In genomic region chr1:17308593-17308992, GRCh38 we compare ENCODE assay signal across 29 cellular contexts. TPM values are rescaled to one million over a fixed set of nuclear protein-coding genes. Genes with fewer than 3 reads are reported as not detected.
DNase-seq lines count a peak whose midpoint lies in the region; ATAC-seq and TF ChIP-seq lines count a peak whose summit lies in the region.
"Had no signal": no experiment of that assay in that cellular context is flagged by ENCODE, and none has a peak within 500 bp of the region (broad histone marks: within the 10 kb centered on the region; RNA-seq: fewer than 3 reads in every experiment).

No MANE protein-coding gene starts in this region.

- TF ChIP-seq POLR2A in NB4 (IDR thresholded peaks at IDR 0.05; ENCODE audit: extremely low read depth, insufficient read length) (no peak), sigmoid colon (IDR thresholded peaks at IDR 0.05) (no peak)

- no peaks in the 10 kb centered on the region for H3K9me3 ChIP-seq in sigmoid colon
- H3K9me3 ChIP-seq: gastrocnemius medialis, mucosa of descending colon, pancreas had no signal

- intact Hi-C loops in sigmoid colon (cut with DNase I) (no loop called here), left cardiac atrium (cut with DNase I) (no loop called here)

- ATAC-seq in left cardiac atrium, result no peak
- ATAC-seq: activated CD8-positive, alpha-beta T cell treated with anti-CD3 and anti-CD28 coated beads for 36 hours; gastrocnemius medialis; pancreas had no signal

- H3K27ac ChIP-seq in sigmoid colon, result no peak overlapping the region
- H3K27ac ChIP-seq: C4-2B, gastrocnemius medialis, KMS-11, pancreas, stomach had no signal

- H3K4me3 ChIP-seq in NB4 (ENCODE audit: low read depth, low read length) (no peak overlapping the region), sigmoid colon (no peak overlapping the region)
- H3K4me3 ChIP-seq: gastrocnemius medialis, lung, mucosa of descending colon, pancreas, skin epidermis, stomach had no signal

- H3K36me3 ChIP-seq in sigmoid colon, result no peaks in the 10 kb centered on the region
- H3K36me3 ChIP-seq: gastrocnemius medialis, pancreas, stomach had no signal

- DNase-seq in CD1c-positive myeloid dendritic cell (ENCODE audit: extremely low spot score), result peak; percentile 68
- DNase-seq in NB4 (ENCODE audit: low read depth), result peak; percentile 81
- DNase-seq in amniotic epithelial cell (ENCODE audit: low read depth), result peak; percentile 11
- DNase-seq in sigmoid colon, result peak; percentile 11
- DNase-seq in cerebellar nuclear complex (lab: John Stamatoyannopoulos, UW), result no peak
- no peak for DNase-seq in NCI-H2107 treated with DMSO at 0.1 percent for 48 hours (lab: John Stamatoyannopoulos, UW; ENCODE audit: unreplicated experiment)
- DNase-seq in left cardiac atrium, result no peak
- DNase-seq: activated CD8-positive, alpha-beta T cell treated with anti-CD3 and anti-CD28 coated beads for 36 hours; activated naive CD4-positive, alpha-beta T cell treated with anti-CD3 and anti-CD28 coated beads, Interleukin-2, amount 50 U/mL, for 16 hours; amniotic stem cell; gastrocnemius medialis; H9; MM.1S; mucosa of descending colon; NCI-H1436 treated with DMSO at 0.1 percent for 48 hours; NCI-H2081 treated with DMSO at 0.1 percent for 48 hours; NCI-H226; NCI-H748 treated with DMSO at 0.1 percent for 48 hours; pancreas; stomach had no signal

- H3K27me3 ChIP-seq in sigmoid colon, result peaks cover 0 to 36% (median 14%) of the 10 kb centered on the region in 3 donors
- H3K27me3 ChIP-seq: pancreas had no signal

- TF ChIP-seq CTCF in NB4 (IDR thresholded peaks at IDR 0.05; ENCODE audit: low read depth, low read length) (no peak), sigmoid colon (IDR thresholded peaks at IDR 0.05) (no peak)

- H3K4me1 ChIP-seq in sigmoid colon, result no peaks in the 10 kb centered on the region
- H3K4me1 ChIP-seq: gastrocnemius medialis, pancreas, stomach had no signal

- 57 to 60% methylated on average over 6 of the region's 6 CpGs for WGBS in sigmoid colon, 2 donors

- no peak for TF ChIP-seq EP300 in sigmoid colon (IDR thresholded peaks at IDR 0.05)

RNA-seq across cellular contexts. Expression of gene PADI4, which starts 0.6 kb away (rescaled TPM):
- total RNA-seq in sigmoid colon (not detected), left cardiac atrium (under 1 TPM; 0.38 to 0.63 TPM)
- under 1 TPM in 2 of 3 donors, not detected in 1; 0.44 to 0.60 TPM for polyA plus RNA-seq in sigmoid colon
- total RNA-seq: endothelial cell of umbilical vein, G401, gastrocnemius medialis, renal cortical epithelial cell had no signal
- polyA plus RNA-seq: AG04450, endothelial cell of umbilical vein had no signal

RNA-seq across cellular contexts. Expression of gene PADI3, which starts 59.7 kb away (rescaled TPM):
- total RNA-seq in sigmoid colon (not detected), left cardiac atrium (not detected)
- under 1 TPM in 1 of 3 donors, not detected in 2; 0.51 TPM for polyA plus RNA-seq in sigmoid colon
- total RNA-seq: activated CD8-positive, alpha-beta T cell treated with anti-CD3 and anti-CD28 coated beads for 36 hours; endothelial cell of umbilical vein; gastrocnemius medialis; lung; natural killer cell treated with Interleukin-12 subunit alpha and Interleukin-12 subunit beta and Interleukin-15 and Interleukin-18, amount 100 ng/mL, for 72 hours; pancreas; stomach had no signal
- polyA plus RNA-seq: endothelial cell of umbilical vein, pancreas had no signal

Comparison
In these comparisons a context has a peak if more than half of its experiments do, and no peak if none do; other contexts are left out.
1. DNase-seq: peak in CD1c-positive myeloid dendritic cell (single experiment), NB4 (single experiment), amniotic epithelial cell (single experiment) and sigmoid colon (single experiment); none in cerebellar nuclear complex (0 of 2), NCI-H2107 treated with DMSO at 0.1 percent for 48 hours (single experiment) and left cardiac atrium (single experiment).